In the genomic region with DNA sequence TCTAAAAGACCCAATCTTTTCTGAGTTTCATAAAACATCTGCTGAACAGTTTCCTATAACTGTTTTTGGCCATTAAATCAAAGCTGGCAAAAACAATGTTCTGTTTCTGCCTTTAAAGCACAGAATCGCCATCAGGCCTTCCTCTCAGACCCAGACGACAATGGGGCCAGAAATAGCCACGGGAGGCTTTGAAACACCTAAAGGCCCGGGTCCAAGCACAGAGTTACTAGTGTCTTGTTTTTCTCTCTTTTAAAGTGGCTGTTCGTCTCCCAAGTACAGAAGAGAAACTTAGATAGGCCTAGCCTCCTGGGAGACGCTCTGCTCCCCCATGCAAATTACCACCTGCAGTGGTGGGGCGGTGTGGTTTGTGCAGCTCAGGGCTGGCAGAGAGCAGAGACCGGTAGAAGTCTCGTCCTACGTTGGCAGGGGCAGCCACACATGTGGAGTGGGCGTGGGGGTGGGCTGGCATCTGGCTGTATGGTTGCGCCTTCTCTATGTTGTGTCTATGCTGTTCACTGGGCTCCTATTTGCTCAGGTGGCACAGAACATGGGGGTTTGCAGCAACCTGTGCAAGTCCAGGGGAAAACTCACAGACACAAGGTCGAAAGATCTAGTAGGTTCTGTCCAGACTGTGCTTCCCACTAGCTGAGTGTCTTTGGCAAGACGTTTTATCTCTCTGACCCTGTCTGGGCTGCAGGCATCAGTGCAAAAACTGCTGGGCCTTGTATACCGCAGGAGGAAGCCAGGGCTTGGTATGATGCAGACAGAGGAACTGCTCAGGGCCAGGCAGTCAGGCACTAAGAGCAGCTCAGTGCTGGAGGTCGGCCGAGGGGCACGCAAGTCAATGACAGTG, we compare ENCODE assay signal across 1 cellular context.
TF ChIP-seq lines count a peak whose summit lies in the region.

No MANE protein-coding gene starts in this region.

TF ChIP-seq in H1, 55 proteins besides CTCF, POLR2A, EP300 and RAD21:
- TF ChIP-seq CBX8 (IDR thresholded peaks at IDR 0.05; ENCODE audit: borderline replicate concordance, low read depth, low read length) = no peak
- TF ChIP-seq CBX5 (IDR thresholded peaks at IDR 0.05; ENCODE audit: low read depth, low read length) = no peak
- TF ChIP-seq SP4 (IDR thresholded peaks at IDR 0.05; ENCODE audit: low read length) = no peak
- TF ChIP-seq MAFK (IDR thresholded peaks at IDR 0.05; ENCODE audit: low read depth, low read length) = no peak
- no peak for TF ChIP-seq RNF2 (IDR thresholded peaks at IDR 0.05; ENCODE audit: borderline replicate concordance, low read depth, low read length, missing control alignments, poor library complexity, severe bottlenecking)
- no peak for TF ChIP-seq CEBPB (IDR thresholded peaks at IDR 0.05; ENCODE audit: low read depth, low read length)
- no peak for TF ChIP-seq EZH2 (IDR thresholded peaks at IDR 0.05; ENCODE audit: low read depth, low read length, severe bottlenecking)
- TF ChIP-seq SIX5 (IDR thresholded peaks at IDR 0.05; ENCODE audit: low read depth, low read length) = no peak
- TF ChIP-seq FOSL1 (IDR thresholded peaks at IDR 0.05; ENCODE audit: insufficient read depth, low read depth, low read length) = no peak
